ENCODE assay signal across 15 cellular contexts in the genomic region with DNA sequence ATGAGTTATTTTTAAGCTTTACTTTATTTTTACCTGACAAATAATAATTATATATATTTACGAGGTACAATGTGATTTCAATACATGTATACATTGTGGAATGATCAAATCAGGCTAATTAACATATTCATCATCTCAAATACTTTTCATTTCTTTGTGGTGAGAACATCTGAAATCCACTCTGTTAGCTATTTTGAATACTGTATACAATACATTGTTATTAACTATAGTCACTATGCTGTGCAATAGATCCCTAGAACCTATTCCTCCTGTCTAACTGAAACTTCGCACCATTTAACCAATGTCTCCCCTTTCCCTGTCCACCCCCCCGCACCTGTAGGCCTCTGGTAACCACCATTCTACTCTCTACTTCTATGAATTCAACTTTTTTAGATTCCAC. TPM values are rescaled to one million over a fixed set of nuclear protein-coding genes. Genes with fewer than 3 reads are reported as not detected.
DNase-seq lines count a peak whose midpoint lies in the region; ATAC-seq, FAIRE-seq and TF ChIP-seq lines count a peak whose summit lies in the region.
"Had no signal": no experiment of that assay in that cellular context is flagged by ENCODE, and none has a peak within 500 bp of the region (broad histone marks: within the 10 kb centered on the region; RNA-seq: fewer than 3 reads in every experiment).

No MANE protein-coding gene starts in this region.

- H3K36me3 Mint-ChIP-seq in activated naive CD4-positive, alpha-beta T cell treated with anti-CD3 and anti-CD28 coated beads, Interleukin-2, amount 50 U/mL, for 72 hours = no peaks in the 10 kb centered on the region
- H3K36me3 Mint-ChIP-seq: CD14-positive monocyte had no signal

- no peak for TF ChIP-seq CTCF in bronchial epithelial cell (IDR thresholded peaks at IDR 0.05; ENCODE audit: insufficient read depth, low read length, severe bottlenecking)
- TF ChIP-seq CTCF in gastrocnemius medialis (IDR thresholded peaks at IDR 0.05 in 4 of 5, conservative IDR thresholded peaks at IDR 0.05 in 1 of 5) = no peak
- TF ChIP-seq CTCF in GM10266 (IDR thresholded peaks at IDR 0.05; ENCODE audit: control insufficient read depth, insufficient read depth, low read depth, missing control alignments) = no peak

- no peak for TF ChIP-seq POLR2A in gastrocnemius medialis (IDR thresholded peaks at IDR 0.05)

- H3K4me1 ChIP-seq in gastrocnemius medialis = peaks cover 19 to 21% of the 10 kb centered on the region in 2 donors
- H3K4me1 ChIP-seq: HAP-1 had no signal

- no peaks in the 10 kb centered on the region for H3K9me3 ChIP-seq in gastrocnemius medialis
- H3K9me3 ChIP-seq: HAP-1 had no signal

- peak; percentile 4 for DNase-seq in activated CD8-positive, alpha-beta memory T cell treated with anti-CD3 and anti-CD28 coated beads for 24 hours
- no peak for DNase-seq in activated CD8-positive, alpha-beta memory T cell treated with anti-CD3 and anti-CD28 coated beads, Interleukin-2, amount 50 U/mL, for 4 hours
- DNase-seq in bronchial epithelial cell (ENCODE audit: low read depth) = peak; percentile 20
- DNase-seq in gastrocnemius medialis = no peak
- DNase-seq in GM10266 (ENCODE audit: extremely low spot score) = no peak
- DNase-seq in activated naive CD4-positive, alpha-beta T cell treated with anti-CD3 and anti-CD28 coated beads, Interleukin-2, amount 50 U/mL, for 72 hours (ENCODE audit: low spot score in 2 of 2) = no peak
- DNase-seq: DMS79, GF-D8, KBM-7 had no signal

- H3K9me3 Mint-ChIP-seq in activated naive CD4-positive, alpha-beta T cell treated with anti-CD3 and anti-CD28 coated beads, Interleukin-2, amount 50 U/mL, for 72 hours = no peaks in the 10 kb centered on the region

- H3K27ac Mint-ChIP-seq in activated naive CD4-positive, alpha-beta T cell treated with anti-CD3 and anti-CD28 coated beads, Interleukin-2, amount 50 U/mL, for 72 hours = peak overlapping the region in 1 of 2 donors; percentile 12
- H3K27ac Mint-ChIP-seq: CD14-positive monocyte had no signal

- in situ Hi-C loops in gastrocnemius medialis (cut with MboI; ENCODE audit: low sequenced_read_pairs in 4 of 4) = no loop called here

- H3K27ac ChIP-seq in gastrocnemius medialis = peak overlapping the region; percentile 77 to 98 (median 82)
- H3K27ac ChIP-seq: 22Rv1, HL-60 had no signal

- ATAC-seq in gastrocnemius medialis = no peak
- no peak for ATAC-seq in HG03135 (IDR thresholded peaks at IDR 0.05; ENCODE audit: unreplicated experiment)
- no peak for ATAC-seq in activated naive CD4-positive, alpha-beta T cell treated with anti-CD3 and anti-CD28 coated beads, Interleukin-2, amount 50 U/mL, for 72 hours

- H3K36me3 ChIP-seq in bronchial epithelial cell (ENCODE audit: control insufficient read depth, insufficient read depth, low read length) = no peaks in the 10 kb centered on the region
- no peaks in the 10 kb centered on the region for H3K36me3 ChIP-seq in gastrocnemius medialis
- H3K36me3 ChIP-seq: HAP-1 had no signal

- intact Hi-C loops in gastrocnemius medialis (cut with DNase I; ENCODE audit: low total_unique reads) = no loop called here

- no peak for FAIRE-seq in bronchial epithelial cell (lab: Jason Lieb, UNC)
- FAIRE-seq: H1 had no signal

- no peaks in the 10 kb centered on the region for H3K27me3 ChIP-seq in bronchial epithelial cell (ENCODE audit: control insufficient read depth, insufficient read depth, low read length)
- no peaks in the 10 kb centered on the region for H3K27me3 ChIP-seq in gastrocnemius medialis

- H3K4me3 ChIP-seq in bronchial epithelial cell (ENCODE audit: low read depth, low read length) (no peak overlapping the region), gastrocnemius medialis (no peak overlapping the region)
- H3K4me3 ChIP-seq: HAP-1 had no signal

RNA-seq across cellular contexts. Expression of a gene that starts 7.9 kb away (rescaled TPM):
- 64.5 and 75.0 TPM in 2 replicates for total RNA-seq in bronchial epithelial cell
- total RNA-seq in gastrocnemius medialis = 100 to 1,000 TPM; 577 to 774 (median 620) TPM
- 10 to 100 TPM; 61.0 to 68.1 TPM for total RNA-seq in activated naive CD4-positive, alpha-beta T cell treated with anti-CD3 and anti-CD28 coated beads, Interleukin-2, amount 50 U/mL, for 72 hours

Comparison
In these comparisons a context has a peak if more than half of its experiments do, and no peak if none do; other contexts are left out.
1. DNase-seq: peak in activated CD8-positive, alpha-beta memory T cell treated with anti-CD3 and anti-CD28 coated beads for 24 hours (single experiment) and bronchial epithelial cell (single experiment); none in activated CD8-positive, alpha-beta memory T cell treated with anti-CD3 and anti-CD28 coated beads, Interleukin-2, amount 50 U/mL, for 4 hours (single experiment), gastrocnemius medialis (0 of 2), GM10266 (single experiment) and activated naive CD4-positive, alpha-beta T cell treated with anti-CD3 and anti-CD28 coated beads, Interleukin-2, amount 50 U/mL, for 72 hours (0 of 2).